11 cellular contexts compared by ENCODE assay signal in the genomic region with DNA sequence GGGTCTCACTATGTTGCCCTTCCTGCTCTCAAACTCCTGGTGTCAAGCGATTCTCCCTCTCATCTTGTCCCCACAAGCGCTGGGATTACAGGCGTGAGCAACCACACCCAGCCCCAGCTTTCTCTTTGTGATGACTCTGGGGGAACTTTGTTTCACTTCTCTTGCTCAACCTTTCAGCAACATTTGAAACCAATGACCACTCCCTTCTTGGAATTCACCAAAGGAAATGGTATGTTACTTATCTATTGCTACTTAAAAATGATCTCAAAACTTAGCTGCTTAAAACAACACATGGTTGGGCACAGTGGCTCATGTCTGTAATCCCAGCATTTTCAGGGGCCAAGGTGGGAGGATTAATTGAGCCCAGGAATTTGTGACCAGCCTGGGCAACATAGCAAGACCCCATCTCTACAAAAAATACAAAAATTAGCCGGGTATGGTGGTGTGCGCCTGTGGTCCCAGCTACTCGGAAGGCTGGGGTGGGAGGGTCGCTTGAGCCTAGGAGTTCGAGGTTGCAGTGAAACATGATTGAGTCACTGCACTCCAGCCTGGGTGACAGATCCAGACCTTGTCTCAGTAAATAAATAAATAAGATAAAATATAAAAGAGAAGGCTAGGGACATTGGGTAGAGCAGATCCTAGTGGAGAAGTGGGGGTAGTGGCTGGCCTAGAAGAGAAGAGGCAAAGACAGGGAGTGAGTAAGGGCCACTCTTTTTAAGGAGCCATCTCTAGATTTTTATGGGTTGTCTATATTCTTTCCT. TPM values are rescaled to one million over a fixed set of nuclear protein-coding genes. Genes with fewer than 3 reads are reported as not detected.
DNase-seq lines count a peak whose midpoint lies in the region; ATAC-seq and TF ChIP-seq lines count a peak whose summit lies in the region.
"Had no signal": no experiment of that assay in that cellular context is flagged by ENCODE, and none has a peak within 500 bp of the region (broad histone marks: within the 10 kb centered on the region; RNA-seq: fewer than 3 reads in every experiment).

No MANE protein-coding gene starts in this region.

- H3K27ac ChIP-seq in left ventricle myocardium inferior (replicated peaks), result peak overlapping the region; percentile 81
- H3K27ac ChIP-seq in upper lobe of left lung, result peak overlapping the region; percentile 66 to 86 (median 82)
- H3K27ac ChIP-seq: SJSA1 had no signal

- peak in 2 of 4 donors; percentile 34 to 36 for TF ChIP-seq EP300 in upper lobe of left lung (IDR thresholded peaks at IDR 0.05)

- H3K27me3 Mint-ChIP-seq in activated T-helper 1 cell treated with anti-CD3 and anti-CD28 coated beads, Interleukin-12 subunit alpha, Interleukin-12 subunit beta, Interleukin-2, Interleukin-4 antibody, amounts not matched to agents 30 ng/mL and 10 ng/mL and 1 ng/mL, durations not matched to agents 14 hours and 24 hours and 36 hours (ENCODE audit: insufficient read depth), result no peaks in the 10 kb centered on the region

- no peaks in the 10 kb centered on the region for H3K36me3 ChIP-seq in left ventricle myocardium inferior
- no peaks in the 10 kb centered on the region for H3K36me3 ChIP-seq in upper lobe of left lung
- H3K36me3 ChIP-seq: SJSA1 had no signal

- no peak for TF ChIP-seq CTCF in left ventricle myocardium inferior (IDR thresholded peaks at IDR 0.05; ENCODE audit: borderline replicate concordance)
- TF ChIP-seq CTCF in upper lobe of left lung (IDR thresholded peaks at IDR 0.05), result no peak

- WGBS in upper lobe of left lung, 2 donors, result 61 to 65% methylated on average over 8 of the region's 8 CpGs

- DNase-seq in Right ventricle myocardium inferior (ENCODE audit: missing footprints) (no peak), cardiac septum (ENCODE audit: low spot score) (no peak), left ventricle myocardium inferior (peak; percentile 26), upper lobe of left lung (peak in 1 of 2 donors; percentile 58), NCI-H2081 treated with DMSO at 0.1 percent for 48 hours (lab: John Stamatoyannopoulos, UW) (no peak)
- peak; percentile 58 for DNase-seq in activated T-helper 1 cell treated with anti-CD3 and anti-CD28 coated beads, Interleukin-12 subunit alpha, Interleukin-12 subunit beta, Interleukin-2, Interleukin-4 antibody, amounts not matched to agents 30 ng/mL and 10 ng/mL and 1 ng/mL, durations not matched to agents 14 hours and 24 hours and 36 hours (ENCODE audit: low spot score)
- DNase-seq: caudate nucleus, midbrain had no signal

- H3K4me3 ChIP-seq in left ventricle myocardium inferior (no peak overlapping the region), upper lobe of left lung (no peak overlapping the region)
- H3K4me3 ChIP-seq: SJSA1 had no signal

- no peaks in the 10 kb centered on the region for H3K9me3 ChIP-seq in left ventricle myocardium inferior (replicated peaks)
- no peaks in the 10 kb centered on the region for H3K9me3 ChIP-seq in upper lobe of left lung
- H3K9me3 ChIP-seq: SJSA1 had no signal

- H3K4me3 Mint-ChIP-seq in activated T-helper 1 cell treated with anti-CD3 and anti-CD28 coated beads, Interleukin-12 subunit alpha, Interleukin-12 subunit beta, Interleukin-2, Interleukin-4 antibody, amounts not matched to agents 30 ng/mL and 10 ng/mL and 1 ng/mL, durations not matched to agents 14 hours and 24 hours and 36 hours, result peak overlapping the region; percentile 41

- peak in 1 of 4 donors; percentile 58 for TF ChIP-seq POLR2A in upper lobe of left lung (IDR thresholded peaks at IDR 0.05)

- H3K9me3 Mint-ChIP-seq in activated T-helper 1 cell treated with anti-CD3 and anti-CD28 coated beads, Interleukin-12 subunit alpha, Interleukin-12 subunit beta, Interleukin-2, Interleukin-4 antibody, amounts not matched to agents 30 ng/mL and 10 ng/mL and 1 ng/mL, durations not matched to agents 14 hours and 24 hours and 36 hours, result no peaks in the 10 kb centered on the region

- peak; percentile 67 for ATAC-seq in Right ventricle myocardium inferior
- peak in 1 of 2 donors; percentile 90 for ATAC-seq in upper lobe of left lung (ENCODE audit: low FRiP score in 2 of 2)
- no peak for ATAC-seq in GM21619 (IDR thresholded peaks at IDR 0.05; ENCODE audit: unreplicated experiment)
- ATAC-seq in SK-N-SH treated with all-trans-retinoic acid at 6 μM for 48 hours, result no peak

- H3K36me3 Mint-ChIP-seq in activated T-helper 1 cell treated with anti-CD3 and anti-CD28 coated beads, Interleukin-12 subunit alpha, Interleukin-12 subunit beta, Interleukin-2, Interleukin-4 antibody, amounts not matched to agents 30 ng/mL and 10 ng/mL and 1 ng/mL, durations not matched to agents 14 hours and 24 hours and 36 hours (ENCODE audit: low read depth), result peaks cover 3% of the 10 kb centered on the region

- H3K27ac Mint-ChIP-seq in activated T-helper 1 cell treated with anti-CD3 and anti-CD28 coated beads, Interleukin-12 subunit alpha, Interleukin-12 subunit beta, Interleukin-2, Interleukin-4 antibody, amounts not matched to agents 30 ng/mL and 10 ng/mL and 1 ng/mL, durations not matched to agents 14 hours and 24 hours and 36 hours, result peak overlapping the region; percentile 90

- peaks cover 43% of the 10 kb centered on the region for H3K4me1 Mint-ChIP-seq in activated T-helper 1 cell treated with anti-CD3 and anti-CD28 coated beads, Interleukin-12 subunit alpha, Interleukin-12 subunit beta, Interleukin-2, Interleukin-4 antibody, amounts not matched to agents 30 ng/mL and 10 ng/mL and 1 ng/mL, durations not matched to agents 14 hours and 24 hours and 36 hours (ENCODE audit: low read depth)

- intact Hi-C loops in Right ventricle myocardium inferior (cut with DNase I), result no loop called here
- intact Hi-C loops in cardiac septum (cut with DNase I), result no loop called here
- intact Hi-C loops in activated T-helper 1 cell treated with anti-CD3 and anti-CD28 coated beads, Interleukin-12 subunit alpha, Interleukin-12 subunit beta, Interleukin-2, Interleukin-4 antibody, amounts not matched to agents 30 ng/mL and 10 ng/mL and 1 ng/mL, durations not matched to agents 14 hours and 24 hours and 36 hours (cut with micrococcal nuclease), result loop anchor here (1.0 to 2.0 kb wide), 4 partner anchors 9 to 244 kb away; a partner anchor contains a TSS
- intact Hi-C loops in left ventricle myocardium inferior (cut with micrococcal nuclease), result no loop called here

- peaks cover 18% of the 10 kb centered on the region for H3K4me1 ChIP-seq in left ventricle myocardium inferior
- peaks cover 0 to 24% (median 20%) of the 10 kb centered on the region in 4 donors for H3K4me1 ChIP-seq in upper lobe of left lung
- H3K4me1 ChIP-seq: SJSA1 had no signal

- no peaks in the 10 kb centered on the region for H3K27me3 ChIP-seq in left ventricle myocardium inferior (ENCODE audit: low read depth)
- no peaks in the 10 kb centered on the region for H3K27me3 ChIP-seq in upper lobe of left lung
- H3K27me3 ChIP-seq: SJSA1 had no signal

TF ChIP-seq in SK-N-SH treated with all-trans-retinoic acid at 6 μM for 48 hours, 23 proteins besides CTCF, POLR2A, EP300 and RAD21 (continues in another document):
- TF ChIP-seq ZNF70 (CRISPR knock-in tag; IDR thresholded peaks at IDR 0.05), result no peak
- no peak for TF ChIP-seq CSDC2 (CRISPR knock-in tag; IDR thresholded peaks at IDR 0.05)
- TF ChIP-seq, protein P1, sequence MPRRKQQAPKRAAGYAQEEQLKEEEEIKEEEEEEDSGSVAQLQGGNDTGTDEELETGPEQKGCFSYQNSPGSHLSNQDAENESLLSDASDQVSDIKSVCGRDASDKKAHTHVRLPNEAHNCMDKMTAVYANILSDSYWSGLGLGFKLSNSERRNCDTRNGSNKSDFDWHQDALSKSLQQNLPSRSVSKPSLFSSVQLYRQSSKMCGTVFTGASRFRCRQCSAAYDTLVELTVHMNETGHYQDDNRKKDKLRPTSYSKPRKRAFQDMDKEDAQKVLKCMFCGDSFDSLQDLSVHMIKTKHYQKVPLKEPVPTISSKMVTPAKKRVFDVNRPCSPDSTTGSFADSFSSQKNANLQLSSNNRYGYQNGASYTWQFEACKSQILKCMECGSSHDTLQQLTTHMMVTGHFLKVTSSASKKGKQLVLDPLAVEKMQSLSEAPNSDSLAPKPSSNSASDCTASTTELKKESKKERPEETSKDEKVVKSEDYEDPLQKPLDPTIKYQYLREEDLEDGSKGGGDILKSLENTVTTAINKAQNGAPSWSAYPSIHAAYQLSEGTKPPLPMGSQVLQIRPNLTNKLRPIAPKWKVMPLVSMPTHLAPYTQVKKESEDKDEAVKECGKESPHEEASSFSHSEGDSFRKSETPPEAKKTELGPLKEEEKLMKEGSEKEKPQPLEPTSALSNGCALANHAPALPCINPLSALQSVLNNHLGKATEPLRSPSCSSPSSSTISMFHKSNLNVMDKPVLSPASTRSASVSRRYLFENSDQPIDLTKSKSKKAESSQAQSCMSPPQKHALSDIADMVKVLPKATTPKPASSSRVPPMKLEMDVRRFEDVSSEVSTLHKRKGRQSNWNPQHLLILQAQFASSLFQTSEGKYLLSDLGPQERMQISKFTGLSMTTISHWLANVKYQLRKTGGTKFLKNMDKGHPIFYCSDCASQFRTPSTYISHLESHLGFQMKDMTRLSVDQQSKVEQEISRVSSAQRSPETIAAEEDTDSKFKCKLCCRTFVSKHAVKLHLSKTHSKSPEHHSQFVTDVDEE (CRISPR knock-in tag; IDR thresholded peaks at IDR 0.05), result no peak
- TF ChIP-seq PPARA (CRISPR knock-in tag; IDR thresholded peaks at IDR 0.05; ENCODE audit: borderline replicate concordance), result no peak
- TF ChIP-seq RARB (CRISPR knock-in tag; IDR thresholded peaks at IDR 0.05), result no peak
- no peak for TF ChIP-seq BACH2 (CRISPR knock-in tag; IDR thresholded peaks at IDR 0.05; ENCODE audit: borderline replicate concordance)
- TF ChIP-seq TOX (CRISPR knock-in tag; IDR thresholded peaks at IDR 0.05; ENCODE audit: borderline replicate concordance), result no peak
- TF ChIP-seq OSR1 (CRISPR knock-in tag; IDR thresholded peaks at IDR 0.05), result no peak

RNA-seq across cellular contexts. Expression of a gene that starts 10.3 kb away (rescaled TPM):
- total RNA-seq in Right ventricle myocardium inferior (83.9 TPM), cardiac septum (122 TPM), left ventricle myocardium inferior (86.1 TPM), upper lobe of left lung (100 to 1,000 TPM; 108 to 191 (median 171) TPM)
- 157 and 160 TPM in 2 replicates for total RNA-seq in activated T-helper 1 cell treated with anti-CD3 and anti-CD28 coated beads, Interleukin-12 subunit alpha, Interleukin-12 subunit beta, Interleukin-2, Interleukin-4 antibody, amounts not matched to agents 30 ng/mL and 10 ng/mL and 1 ng/mL, durations not matched to agents 14 hours and 24 hours and 36 hours

RNA-seq across cellular contexts. Expression of a gene that starts 39.5 kb away (rescaled TPM):
- total RNA-seq in Right ventricle myocardium inferior, result 42.3 TPM
- total RNA-seq in cardiac septum, result 32.9 TPM
- 59.4 and 61.6 TPM in 2 replicates for total RNA-seq in activated T-helper 1 cell treated with anti-CD3 and anti-CD28 coated beads, Interleukin-12 subunit alpha, Interleukin-12 subunit beta, Interleukin-2, Interleukin-4 antibody, amounts not matched to agents 30 ng/mL and 10 ng/mL and 1 ng/mL, durations not matched to agents 14 hours and 24 hours and 36 hours
- 38.5 TPM for total RNA-seq in left ventricle myocardium inferior
- 10 to 100 TPM; 27.0 to 38.0 (median 31.1) TPM for total RNA-seq in upper lobe of left lung

RNA-seq across cellular contexts. Expression of a gene that starts 55.4 kb away (rescaled TPM):
- total RNA-seq in Right ventricle myocardium inferior (458 TPM), cardiac septum (458 TPM), left ventricle myocardium inferior (490 TPM), upper lobe of left lung (100 to 1,000 TPM; 185 to 426 (median 312) TPM)
- 408 and 425 TPM in 2 replicates for total RNA-seq in activated T-helper 1 cell treated with anti-CD3 and anti-CD28 coated beads, Interleukin-12 subunit alpha, Interleukin-12 subunit beta, Interleukin-2, Interleukin-4 antibody, amounts not matched to agents 30 ng/mL and 10 ng/mL and 1 ng/mL, durations not matched to agents 14 hours and 24 hours and 36 hours

Comparison
In these comparisons a context has a peak if more than half of its experiments do, and no peak if none do; other contexts are left out.
1. DNase-seq: peak in activated T-helper 1 cell treated with anti-CD3 and anti-CD28 coated beads, Interleukin-12 subunit alpha, Interleukin-12 subunit beta, Interleukin-2, Interleukin-4 antibody, amounts not matched to agents 30 ng/mL and 10 ng/mL and 1 ng/mL, durations not matched to agents 14 hours and 24 hours and 36 hours (single experiment) and left ventricle myocardium inferior (single experiment); none in Right ventricle myocardium inferior (single experiment), cardiac septum (single experiment) and NCI-H2081 treated with DMSO at 0.1 percent for 48 hours (single experiment).